12 cellular contexts compared by ENCODE assay signal in the genomic region with DNA sequence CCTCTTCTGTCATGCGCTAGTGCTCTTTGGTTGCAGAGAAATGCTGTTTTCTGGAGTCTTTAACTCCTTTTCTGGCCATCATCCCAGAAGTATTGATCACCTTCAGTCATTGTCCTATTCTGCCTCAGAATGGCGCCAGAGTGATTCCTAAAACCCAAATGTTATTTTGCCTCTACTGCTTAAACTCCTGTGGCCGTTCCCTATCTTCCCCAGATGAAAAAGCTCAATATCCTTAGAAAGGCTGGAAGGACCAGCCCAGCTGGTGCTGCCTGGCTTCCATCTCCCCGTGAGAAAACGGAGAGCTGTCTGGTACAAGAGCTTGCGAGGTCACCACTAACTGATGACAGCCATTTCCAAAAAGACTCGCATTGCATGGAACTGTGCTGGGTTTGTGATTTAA.
DNase-seq lines count a peak whose midpoint lies in the region; ATAC-seq, FAIRE-seq and TF ChIP-seq lines count a peak whose summit lies in the region.
"Had no signal": no experiment of that assay in that cellular context is flagged by ENCODE, and none has a peak within 500 bp of the region (broad histone marks: within the 10 kb centered on the region; RNA-seq: fewer than 3 reads in every experiment).

No MANE protein-coding gene starts in this region.

- peak; percentile 22 for ATAC-seq in HG03378 (IDR thresholded peaks at IDR 0.05; ENCODE audit: unreplicated experiment)
- peak; percentile 91 for ATAC-seq in left lobe of liver
- no peak for ATAC-seq in effector memory CD8-positive, alpha-beta T cell (replicated peaks)

- H3K27me3 ChIP-seq in H7 (ENCODE audit: control insufficient read depth, insufficient read depth, low read length), result no peaks in the 10 kb centered on the region
- H3K27me3 ChIP-seq: breast epithelium had no signal

- peak; percentile 23 for FAIRE-seq in GM19239 (lab: Jason Lieb, UNC)

- no peaks in the 10 kb centered on the region for H3K36me3 ChIP-seq in H7 (replicated peaks; ENCODE audit: control insufficient read depth, insufficient read depth, low read length)
- H3K36me3 ChIP-seq: breast epithelium had no signal

- no peak for TF ChIP-seq CTCF in mesothelial cell of epicardium (IDR thresholded peaks at IDR 0.05; ENCODE audit: unreplicated experiment)

- no peak overlapping the region for H3K4me3 ChIP-seq in H7 (ENCODE audit: insufficient read depth, low read depth, low read length)
- H3K4me3 ChIP-seq: breast epithelium had no signal

- no peaks in the 10 kb centered on the region for H3K4me1 Mint-ChIP-seq in mesothelial cell of epicardium
- peaks cover 0 to 1% of the 10 kb centered on the region in 2 donors for H3K4me1 Mint-ChIP-seq in effector memory CD8-positive, alpha-beta T cell (ENCODE audit: low read depth in 2 of 2)

- DNase-seq in GM19239 (ENCODE audit: insufficient read length, low spot score) (no peak), H7 (peak; percentile 7), left lobe of liver (ENCODE audit: low spot score) (no peak), mesothelial cell of epicardium (ENCODE audit: low spot score in 2 of 2, unreplicated experiment in 2 of 2) (no peak)
- DNase-seq in stimulated activated CD4-positive, alpha-beta T cell treated with anti-CD3 and anti-CD28 coated beads, Interleukin-4, amount 100 ng/mL, for 4 hours, result no peak
- no peak for DNase-seq in effector memory CD8-positive, alpha-beta T cell
- DNase-seq: DND-41; NK-92 treated with Interleukin-12 subunit alpha and Interleukin-12 subunit beta, amount 100 ng/mL, for 24 hours; nucleus accumbens; T1000 had no signal

- no peaks in the 10 kb centered on the region for H3K9me3 Mint-ChIP-seq in mesothelial cell of epicardium
- no peaks in the 10 kb centered on the region for H3K9me3 Mint-ChIP-seq in effector memory CD8-positive, alpha-beta T cell

- no peak overlapping the region for H3K4me3 Mint-ChIP-seq in mesothelial cell of epicardium
- no peak overlapping the region for H3K4me3 Mint-ChIP-seq in effector memory CD8-positive, alpha-beta T cell

- H3K27me3 Mint-ChIP-seq in mesothelial cell of epicardium (ENCODE audit: low read depth), result no peaks in the 10 kb centered on the region
- peaks cover 10 to 15% of the 10 kb centered on the region in 2 donors for H3K27me3 Mint-ChIP-seq in effector memory CD8-positive, alpha-beta T cell

- H3K36me3 Mint-ChIP-seq in mesothelial cell of epicardium, result no peaks in the 10 kb centered on the region
- no peaks in the 10 kb centered on the region for H3K36me3 Mint-ChIP-seq in effector memory CD8-positive, alpha-beta T cell (ENCODE audit: insufficient read depth)

- H3K27ac Mint-ChIP-seq in mesothelial cell of epicardium, result no peak overlapping the region
- H3K27ac Mint-ChIP-seq in effector memory CD8-positive, alpha-beta T cell, result no peak overlapping the region
